10 cellular contexts compared by ENCODE assay signal in genomic region chr20:23161968-23162696, GRCh38.
A peak's percentile ranks its signal among the peaks of the same experiment; 100 is the strongest.
DNase-seq lines count a peak whose midpoint lies in the region; ATAC-seq and TF ChIP-seq lines count a peak whose summit lies in the region.
"Had no signal": no experiment of that assay in that cellular context is flagged by ENCODE, and none has a peak within 500 bp of the region (broad histone marks: within the 10 kb centered on the region; RNA-seq: fewer than 3 reads in every experiment).

No MANE protein-coding gene starts in this region.

- H3K36me3 Mint-ChIP-seq in CD14-positive monocyte (peaks cover 0 to 6% of the 10 kb centered on the region in 2 donors), chondrocyte (ENCODE audit: low read depth) (no peaks in the 10 kb centered on the region)
- H3K36me3 Mint-ChIP-seq: CD4-positive, alpha-beta memory T cell had no signal

- peak overlapping the region; percentile 67 for H2AFZ ChIP-seq in mammary epithelial cell (ENCODE audit: low read depth, low read length)

- H3K4me2 ChIP-seq in mammary epithelial cell (ENCODE audit: insufficient read depth, low read depth, low read length), result no peak overlapping the region

- TF ChIP-seq CTCF in CD14-positive monocyte (IDR thresholded peaks at IDR 0.05) (no peak), mammary epithelial cell (conservative IDR thresholded peaks at IDR 0.05 in 1 of 2, IDR thresholded peaks at IDR 0.05 in 1 of 2; ENCODE audit: extremely low read depth in 1 of 2, insufficient read depth in 1 of 2, low read depth in 1 of 2, low read length in 2 of 2) (no peak), lower lobe of right lung (IDR thresholded peaks at IDR 0.05) (no peak), chondrocyte (IDR thresholded peaks at IDR 0.05) (no peak)

- H3K79me2 ChIP-seq in mammary epithelial cell (ENCODE audit: insufficient read depth, low read length), result no peaks in the 10 kb centered on the region

- H3K27me3 Mint-ChIP-seq in CD14-positive monocyte (ENCODE audit: low read depth in 3 of 3) (peaks cover 0 to 5% (median 0%) of the 10 kb centered on the region in 3 donors), chondrocyte (ENCODE audit: low read depth) (no peaks in the 10 kb centered on the region)
- H3K27me3 Mint-ChIP-seq: CD4-positive, alpha-beta memory T cell had no signal

- H3K27ac Mint-ChIP-seq in CD14-positive monocyte (peak overlapping the region; percentile 91 to 100 (median 98)), chondrocyte (ENCODE audit: unreplicated experiment) (no peak overlapping the region)
- H3K27ac Mint-ChIP-seq: CD4-positive, alpha-beta memory T cell had no signal

- BruUV-seq in mammary epithelial cell (replicated peaks; lab: Mats Ljungman, UMichigan), result no TSS peak

- no peaks in the 10 kb centered on the region for H4K20me1 ChIP-seq in mammary epithelial cell (ENCODE audit: insufficient read depth, low read length)

- 81% methylated on average over 12 of the region's 12 CpGs for WGBS in mammary epithelial cell (ENCODE audit: low coverage, missing lambda C conversion rate)

- H3K9me3 ChIP-seq in mammary epithelial cell (replicated peaks; ENCODE audit: insufficient read depth, low read length) (no peaks in the 10 kb centered on the region), lower lobe of right lung (no peaks in the 10 kb centered on the region)

- H3K9me3 Mint-ChIP-seq in CD14-positive monocyte, result peaks cover 0 to 6% (median 2%) of the 10 kb centered on the region in 7 donors
- H3K9me3 Mint-ChIP-seq in chondrocyte (ENCODE audit: low read depth), result no peaks in the 10 kb centered on the region
- H3K9me3 Mint-ChIP-seq: activated T-cell treated with anti-CD3 and anti-CD28 coated beads, Interleukin-2, amount 50 U/mL, for 4 hours had no signal

- dilution Hi-C loops in mammary epithelial cell (cut with HindIII; ENCODE audit: low sequenced_read_pairs), result no loop called here

- H3K4me1 Mint-ChIP-seq in CD14-positive monocyte (peaks cover 66% of the 10 kb centered on the region), chondrocyte (ENCODE audit: low read depth) (peaks cover 8% of the 10 kb centered on the region)

- H3K36me3 ChIP-seq in mammary epithelial cell (ENCODE audit: insufficient read depth, low read length) (no peaks in the 10 kb centered on the region), lower lobe of right lung (no peaks in the 10 kb centered on the region)

- no peak overlapping the region for H3K4me3 ChIP-seq in mammary epithelial cell (replicated peaks in 1 of 3; ENCODE audit: insufficient read depth in 1 of 3, low read depth in 2 of 3, low read length in 3 of 3)
- H3K4me3 ChIP-seq in lower lobe of right lung, result no peak overlapping the region

- DNase-seq in CD14-positive monocyte (ENCODE audit: low spot score) (peak; percentile 99), NCI-H1436 treated with DMSO at 0.1 percent for 48 hours (lab: John Stamatoyannopoulos, UW) (peak; percentile 41), mammary epithelial cell (no peak), lower lobe of right lung (peak; percentile 94), chondrocyte (ENCODE audit: low spot score) (no peak)
- DNase-seq in activated CD4-positive, CD25-positive, alpha-beta regulatory T cell treated with anti-CD3 and anti-CD28 coated beads, Interleukin-2, amount 50 U/mL, for 72 hours, result no peak
- no peak for DNase-seq in stimulated activated CD4-positive, alpha-beta T cell treated with anti-CD3 and anti-CD28 coated beads, Interleukin-4, amount 100 ng/mL, for 24 hours
- DNase-seq: activated T-cell treated with anti-CD3 and anti-CD28 coated beads, Interleukin-2, amount 50 U/mL, for 4 hours had no signal

- H3K27me3 ChIP-seq in mammary epithelial cell (ENCODE audit: insufficient read depth, low read length), result no peaks in the 10 kb centered on the region
- H3K27me3 ChIP-seq in lower lobe of right lung (ENCODE audit: low read depth), result no peaks in the 10 kb centered on the region

- H3K9ac ChIP-seq in mammary epithelial cell (ENCODE audit: insufficient read depth, low read length), result no peak overlapping the region

- in situ Hi-C loops in mammary epithelial cell (cut with MboI; ENCODE audit: low sequenced_read_pairs in 2 of 2), result loop anchor here in 1 of 2 donors (10.0 kb wide), 1 partner anchor 107 kb away; no protein-coding TSS in a partner anchor

- intact Hi-C loops in CD14-positive monocyte (cut with micrococcal nuclease), result loop anchor here in 1 of 2 donors (1.0 kb wide), 1 partner anchor 11 kb away; no protein-coding TSS in a partner anchor
- intact Hi-C loops in mammary epithelial cell (cut with micrococcal nuclease), result no loop called here
- intact Hi-C loops in lower lobe of right lung (cut with DNase I), result no loop called here

- H3K4me1 ChIP-seq in mammary epithelial cell (ENCODE audit: insufficient read depth, low read length), result peaks cover 31% of the 10 kb centered on the region
- H3K4me1 ChIP-seq in lower lobe of right lung, result peaks cover 54% of the 10 kb centered on the region

- H3K4me3 Mint-ChIP-seq in CD14-positive monocyte, result peak overlapping the region; percentile 9 to 42
- no peak overlapping the region for H3K4me3 Mint-ChIP-seq in chondrocyte (ENCODE audit: unreplicated experiment)
- H3K4me3 Mint-ChIP-seq: activated T-cell treated with anti-CD3 and anti-CD28 coated beads, Interleukin-2, amount 50 U/mL, for 4 hours; CD4-positive, alpha-beta memory T cell had no signal

- CTCF ChIA-PET in mammary epithelial cell (lab: Charles Lee; ENCODE audit: low non-redundant PET), result no interaction called here

- H3K27ac ChIP-seq in mammary epithelial cell (ENCODE audit: insufficient read depth, low read depth, low read length) (no peak overlapping the region), lower lobe of right lung (peak overlapping the region; percentile 76)

- ATAC-seq in lower lobe of right lung (peak; percentile 89), HG02610 (IDR thresholded peaks at IDR 0.05; ENCODE audit: unreplicated experiment) (no peak)

Comparison
In these comparisons a context has a peak if more than half of its experiments do, and no peak if none do; other contexts are left out.
1. DNase-seq: peak in CD14-positive monocyte (single experiment), NCI-H1436 treated with DMSO at 0.1 percent for 48 hours (single experiment) and lower lobe of right lung (single experiment); none in mammary epithelial cell (single experiment), activated CD4-positive, CD25-positive, alpha-beta regulatory T cell treated with anti-CD3 and anti-CD28 coated beads, Interleukin-2, amount 50 U/mL, for 72 hours (single experiment), stimulated activated CD4-positive, alpha-beta T cell treated with anti-CD3 and anti-CD28 coated beads, Interleukin-4, amount 100 ng/mL, for 24 hours (single experiment) and chondrocyte (single experiment).